In the genomic region with DNA sequence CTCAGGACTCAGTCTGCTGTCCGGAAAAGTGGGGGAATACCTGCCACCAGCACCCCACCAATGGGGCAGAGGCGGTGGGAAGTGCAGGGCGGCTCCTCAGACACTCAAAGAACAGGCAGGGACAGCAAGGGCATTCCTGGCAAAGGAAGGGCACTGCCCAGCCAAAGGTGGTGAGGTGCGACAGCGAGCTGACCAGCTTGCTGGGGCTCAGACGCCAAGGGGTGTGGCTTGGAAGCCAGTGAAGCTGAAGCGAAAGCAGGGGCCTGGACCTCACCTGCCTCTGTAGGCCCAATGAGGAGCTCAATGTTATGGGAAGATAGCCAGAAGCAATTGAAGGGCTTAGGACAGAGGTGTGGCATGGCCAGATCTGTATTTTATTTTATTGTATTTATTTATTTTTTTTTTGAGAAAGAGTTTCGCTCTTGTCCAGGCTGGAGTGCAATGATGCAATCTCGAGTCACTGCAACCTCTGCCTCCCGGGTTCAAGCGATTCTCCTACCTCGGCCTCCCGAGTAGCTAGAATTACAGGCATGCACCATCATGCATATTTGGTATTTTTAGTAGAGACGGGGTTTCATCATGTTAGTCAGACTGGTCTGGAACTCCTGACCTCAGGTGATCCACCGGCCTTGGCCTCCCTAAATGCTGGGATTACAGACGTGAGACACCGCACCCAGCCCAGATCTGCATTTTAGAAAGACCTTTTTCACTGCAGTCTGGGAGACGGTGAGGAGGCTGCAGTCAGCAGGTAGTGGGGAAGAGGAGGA, we compare ENCODE assay signal across 11 cellular contexts. TPM values are rescaled to one million over a fixed set of nuclear protein-coding genes. Genes with fewer than 3 reads are reported as not detected.
DNase-seq lines count a peak whose midpoint lies in the region; ATAC-seq and TF ChIP-seq lines count a peak whose summit lies in the region.
"Had no signal": no experiment of that assay in that cellular context is flagged by ENCODE, and none has a peak within 500 bp of the region (broad histone marks: within the 10 kb centered on the region; RNA-seq: fewer than 3 reads in every experiment).

No MANE protein-coding gene starts in this region.

- no peak overlapping the region for H2BK15ac ChIP-seq in IMR-90 (ENCODE audit: low read depth, low read length)

- 72% methylated on average over 2 of the region's 18 CpGs; no CpG with 5 or more reads in 1 of the 2 experiments for WGBS in IMR-90 (ENCODE audit: extremely low coverage in 2 of 2, insufficient read length in 1 of 2), 2 experiments

- CTCF ChIA-PET in CD4-positive, alpha-beta memory T cell (lab: Charles Lee; ENCODE audit: partially characterized antibody): interaction anchor here (1.1 to 36.4 kb wide), 5 partner anchors 9 to 174 kb away, joined by 3 to 1908 read pairs (median 4); a partner anchor contains a TSS
- CTCF ChIA-PET in IMR-90 (lab: Yijun Ruan, JAX): no interaction called here

- H2BK20ac ChIP-seq in IMR-90 (ENCODE audit: low read depth, low read length): no peak overlapping the region

- TF ChIP-seq CTCF in IMR-90 (conservative IDR thresholded peaks at IDR 0.05; ENCODE audit: low read depth, low read length): no peak
- no peak for TF ChIP-seq CTCF in brain (conservative IDR thresholded peaks at IDR 0.05)
- no peak for TF ChIP-seq CTCF in mucosa of descending colon (IDR thresholded peaks at IDR 0.05)
- TF ChIP-seq CTCF in osteocyte (IDR thresholded peaks at IDR 0.05): no peak

- no peaks in the 10 kb centered on the region for H3K27me3 ChIP-seq in CD4-positive, alpha-beta memory T cell (ENCODE audit: insufficient read depth, low read length)
- H3K27me3 ChIP-seq in IMR-90 (ENCODE audit: control insufficient read depth, insufficient read depth, low read length): peaks cover 2% of the 10 kb centered on the region; the same call in 1 of the 2 replicates
- H3K27me3 ChIP-seq: SJSA1 had no signal

- no peak overlapping the region for H4K91ac ChIP-seq in IMR-90 (ENCODE audit: insufficient read depth, low read depth, low read length)

- intact Hi-C loops in CD4-positive, alpha-beta memory T cell (cut with micrococcal nuclease): no loop called here
- intact Hi-C loops in IMR-90 (cut with micrococcal nuclease): no loop called here
- intact Hi-C loops in mucosa of descending colon (cut with DNase I, micrococcal nuclease): no loop called here

- DNase-seq in CD4-positive, alpha-beta memory T cell: no peak
- DNase-seq in IMR-90 (peak; percentile 15), mucosa of descending colon (peak; percentile 65 to 82 (median 74)), AG08396 (ENCODE audit: low spot score) (no peak), osteocyte (ENCODE audit: extremely low spot score, unreplicated experiment) (no peak), RKO (ENCODE audit: low spot score) (no peak)
- DNase-seq: NCI-H2171 had no signal

- no peak overlapping the region for H2BK5ac ChIP-seq in IMR-90 (ENCODE audit: low read depth, low read length, poor library complexity, severe bottlenecking)

- H4K20me1 ChIP-seq in IMR-90 (ENCODE audit: insufficient read depth, low read length): peaks cover 5% of the 10 kb centered on the region; the same call in 1 of the 2 replicates

- peak overlapping the region; percentile 39; the same call in 1 of the 2 replicates for H2AK5ac ChIP-seq in IMR-90 (ENCODE audit: low read depth, low read length)

- H3K9me3 Mint-ChIP-seq in CD4-positive, alpha-beta memory T cell: no peaks in the 10 kb centered on the region
- no peaks in the 10 kb centered on the region for H3K9me3 Mint-ChIP-seq in brain
- H3K9me3 Mint-ChIP-seq in osteocyte (ENCODE audit: unreplicated experiment): no peaks in the 10 kb centered on the region
- H3K9me3 Mint-ChIP-seq: nephron had no signal

- H2BK120ac ChIP-seq in IMR-90 (ENCODE audit: low read depth, low read length): no peak overlapping the region

- no peak overlapping the region for H2AFZ ChIP-seq in IMR-90 (replicated peaks; ENCODE audit: low read length, poor library complexity)

- no peak overlapping the region for H4K5ac ChIP-seq in IMR-90 (ENCODE audit: low read depth, low read length)

- H3K4me3 ChIP-seq in CD4-positive, alpha-beta memory T cell (ENCODE audit: low read length in 2 of 2): no peak overlapping the region
- H3K4me3 ChIP-seq in IMR-90 (ENCODE audit: insufficient read depth, low read depth, low read length) (no peak overlapping the region), mucosa of descending colon (no peak overlapping the region)
- H3K4me3 ChIP-seq: SJSA1 had no signal

- dilution Hi-C loops in IMR-90 (cut with HindIII; ENCODE audit: low sequenced_read_pairs, unreplicated experiment): no loop called here

- H3K23ac ChIP-seq in IMR-90 (ENCODE audit: low read depth, low read length): no peak overlapping the region

- H3K18ac ChIP-seq in IMR-90 (ENCODE audit: low read depth, low read length): no peak overlapping the region

- H3K9me1 ChIP-seq in IMR-90 (ENCODE audit: insufficient read depth, low read length): peaks cover 5% of the 10 kb centered on the region

- BruUV-seq in IMR-90 (replicated peaks; lab: Mats Ljungman, UMichigan): no TSS peak

- no peak for ATAC-seq in IMR-90 (ENCODE audit: low read depth)
- ATAC-seq in mucosa of descending colon: peak; percentile 90
- ATAC-seq in HG02763 (IDR thresholded peaks at IDR 0.05; ENCODE audit: unreplicated experiment): no peak

- no peak overlapping the region for H3K14ac ChIP-seq in IMR-90 (replicated peaks; ENCODE audit: low read depth, low read length)

- H3K36me3 Mint-ChIP-seq in CD4-positive, alpha-beta memory T cell: peaks cover 4 to 13% of the 10 kb centered on the region in 2 donors
- peaks cover 6% of the 10 kb centered on the region for H3K36me3 Mint-ChIP-seq in brain
- H3K36me3 Mint-ChIP-seq in osteocyte (ENCODE audit: unreplicated experiment): peaks cover 9% of the 10 kb centered on the region

- peak overlapping the region; percentile 18 for H3K27ac ChIP-seq in CD4-positive, alpha-beta memory T cell (ENCODE audit: low read depth, low read length)
- H3K27ac ChIP-seq in IMR-90 (ENCODE audit: insufficient read depth, low read length): no peak overlapping the region
- H3K27ac ChIP-seq: SJSA1 had no signal

- peaks cover 8% of the 10 kb centered on the region for H3K36me3 ChIP-seq in CD4-positive, alpha-beta memory T cell (ENCODE audit: insufficient read depth, low read length)
- H3K36me3 ChIP-seq in IMR-90 (ENCODE audit: control insufficient read depth, insufficient read depth, low read length): peaks cover 6% of the 10 kb centered on the region
- H3K36me3 ChIP-seq in mucosa of descending colon (ENCODE audit: low read depth): no peaks in the 10 kb centered on the region

- TF ChIP-seq RAD21 in IMR-90 (IDR thresholded peaks at IDR 0.05; ENCODE audit: low read length): no peak

- POLR2A ChIA-PET in CD4-positive, alpha-beta memory T cell (lab: Charles Lee; ENCODE audit: partially characterized antibody): interaction anchor here (0.9 to 7.1 kb wide), 10 partner anchors 8 to 93 kb away, joined by 3 to 59 read pairs (median 4); a partner anchor contains a TSS
- POLR2A ChIA-PET in IMR-90 (lab: Charles Lee; ENCODE audit: unreplicated experiment): no interaction called here

- no peaks in the 10 kb centered on the region for H3K27me3 Mint-ChIP-seq in CD4-positive, alpha-beta memory T cell
- no peaks in the 10 kb centered on the region for H3K27me3 Mint-ChIP-seq in brain
- no peaks in the 10 kb centered on the region for H3K27me3 Mint-ChIP-seq in osteocyte (ENCODE audit: unreplicated experiment)

- H3K4ac ChIP-seq in IMR-90 (ENCODE audit: low read depth, low read length): 0 out of 2 replicates have a peak overlapping the region, but pooled peaks have one; percentile 25

- in situ Hi-C loops in IMR-90 (cut with MboI; ENCODE audit: low sequenced_read_pairs): no loop called here

- peak overlapping the region; percentile 33 for H2AK9ac ChIP-seq in IMR-90 (replicated peaks; ENCODE audit: low read depth, low read length, poor library complexity)

- no peak overlapping the region for H3K9ac ChIP-seq in IMR-90 (ENCODE audit: low read depth, low read length)

- no peak overlapping the region for H3K4me3 Mint-ChIP-seq in CD4-positive, alpha-beta memory T cell
- H3K4me3 Mint-ChIP-seq in brain: no peak overlapping the region
- no peak overlapping the region for H3K4me3 Mint-ChIP-seq in osteocyte (ENCODE audit: unreplicated experiment)
- H3K4me3 Mint-ChIP-seq: nephron had no signal

- no peak for TF ChIP-seq POLR2A in IMR-90 (IDR thresholded peaks at IDR 0.05; ENCODE audit: low read depth, low read length)

- no peak overlapping the region for H4K8ac ChIP-seq in IMR-90 (ENCODE audit: low read depth in 2 of 2, low read length in 2 of 2)

- H3K79me1 ChIP-seq in IMR-90 (ENCODE audit: low read depth in 1 of 2, low read length in 2 of 2): no peaks in the 10 kb centered on the region; a peak in 1 of 4 replicates

- peaks cover 15% of the 10 kb centered on the region for H3K4me1 ChIP-seq in CD4-positive, alpha-beta memory T cell (ENCODE audit: insufficient read depth, low read length)
- no peaks in the 10 kb centered on the region for H3K4me1 ChIP-seq in IMR-90 (ENCODE audit: control insufficient read depth, insufficient read depth, low read length)
- peaks cover 11% of the 10 kb centered on the region for H3K4me1 ChIP-seq in mucosa of descending colon (ENCODE audit: low read depth)

- no peaks in the 10 kb centered on the region for H3K9me3 ChIP-seq in CD4-positive, alpha-beta memory T cell (ENCODE audit: control insufficient read depth in 1 of 2, low read length in 2 of 2)
- H3K9me3 ChIP-seq in IMR-90 (ENCODE audit: control insufficient read depth, insufficient read depth, low read length) (no peaks in the 10 kb centered on the region), mucosa of descending colon (no peaks in the 10 kb centered on the region)
- H3K9me3 ChIP-seq: SJSA1 had no signal

- H3K4me2 ChIP-seq in IMR-90 (ENCODE audit: low read depth, low read length): no peak overlapping the region

- peaks cover 22 to 40% (median 30%) of the 10 kb centered on the region in 4 donors for H3K4me1 Mint-ChIP-seq in CD4-positive, alpha-beta memory T cell
- H3K4me1 Mint-ChIP-seq in brain (peaks cover 20% of the 10 kb centered on the region), osteocyte (ENCODE audit: unreplicated experiment) (peaks cover 32% of the 10 kb centered on the region)

- H3K56ac ChIP-seq in IMR-90 (ENCODE audit: extremely low read depth, insufficient read depth, low read length): no peak overlapping the region

- H3K27ac Mint-ChIP-seq in CD4-positive, alpha-beta memory T cell: peak overlapping the region; percentile 64 to 96 (median 81)
- H3K27ac Mint-ChIP-seq in brain: peak overlapping the region in 3 of 5 experiments; percentile 16 to 51 (median 38)
- no peak overlapping the region for H3K27ac Mint-ChIP-seq in osteocyte (ENCODE audit: unreplicated experiment)

RNA-seq across cellular contexts. Expression of a gene that starts 4.4 kb away (rescaled TPM):
- total RNA-seq in CD4-positive, alpha-beta memory T cell: under 1 TPM; 0.23 to 0.39 TPM
- not detected for polyA plus RNA-seq in CD4-positive, alpha-beta memory T cell
- not detected in 2 replicates for total RNA-seq in IMR-90 (2012; rRNA removed)
- not detected in 2 replicates for polyA plus RNA-seq in IMR-90 (2012; rRNA removed)
- not detected in 2 replicates for polyA plus RNA-seq in IMR-90 (2012; cell fraction: cytosol; rRNA removed)
- 0.09 and 0.30 TPM in 2 replicates for polyA plus RNA-seq in IMR-90 (2012; cell fraction: nucleus; rRNA removed; ENCODE audit: low replicate concordance)
- not detected for polyA plus RNA-seq in brain (ENCODE audit: insufficient read depth, low read depth, low replicate concordance)
- under 1 TPM; 0.32 to 0.60 (median 0.55) TPM for total RNA-seq in mucosa of descending colon
- not detected in 2 replicates for total RNA-seq in osteocyte
- total RNA-seq: SJSA1 had no signal

RNA-seq across cellular contexts. Expression of a gene that starts 18.2 kb away (rescaled TPM):
- total RNA-seq in CD4-positive, alpha-beta memory T cell: not detected
- polyA plus RNA-seq in CD4-positive, alpha-beta memory T cell: not detected
- total RNA-seq in IMR-90 (2012; rRNA removed) (not detected in 2 replicates), mucosa of descending colon (under 1 TPM in 2 of 3 donors, not detected in 1; 0.16 to 0.19 TPM), osteocyte (not detected in 2 replicates)
- polyA plus RNA-seq in IMR-90 (2012; rRNA removed) (not detected in 2 replicates), brain (ENCODE audit: insufficient read depth, low read depth, low replicate concordance) (2.1 TPM)
- polyA plus RNA-seq in IMR-90 (2012; cell fraction: cytosol; rRNA removed): not detected in 2 replicates
- polyA plus RNA-seq in IMR-90 (2012; cell fraction: nucleus; rRNA removed; ENCODE audit: low replicate concordance): 0.12 and 0.24 TPM in 2 replicates
- total RNA-seq: SJSA1 had no signal

RNA-seq across cellular contexts. Expression of a gene that starts 26.4 kb away (rescaled TPM):
- 100 to 1,000 TPM; 234 to 247 TPM for total RNA-seq in CD4-positive, alpha-beta memory T cell
- 100 to 1,000 TPM in 1 of 2 donors, 10 to 100 TPM in 1; 72.5 to 125 TPM for polyA plus RNA-seq in CD4-positive, alpha-beta memory T cell
- total RNA-seq in IMR-90 (2012; rRNA removed) (10.8 and 13.6 TPM in 2 replicates), mucosa of descending colon (100 to 1,000 TPM in 1 of 3 donors, 10 to 100 TPM in 2; 66.2 to 103 (median 90.5) TPM), osteocyte (56.0 and 57.0 TPM in 2 replicates)
- polyA plus RNA-seq in IMR-90 (2012; rRNA removed) (42.5 and 54.0 TPM in 2 replicates), brain (ENCODE audit: insufficient read depth, low read depth, low replicate concordance) (66.2 TPM)
- 33.3 and 58.6 TPM in 2 replicates for polyA plus RNA-seq in IMR-90 (2012; cell fraction: cytosol; rRNA removed)
- 97.3 and 182 TPM in 2 replicates for polyA plus RNA-seq in IMR-90 (2012; cell fraction: nucleus; rRNA removed; ENCODE audit: low replicate concordance)

RNA-seq across cellular contexts. Expression of a gene that starts 34.7 kb away (rescaled TPM):
- total RNA-seq in CD4-positive, alpha-beta memory T cell: 10 to 100 TPM; 84.9 to 88.3 TPM
- polyA plus RNA-seq in CD4-positive, alpha-beta memory T cell: 10 to 100 TPM; 33.6 to 38.5 TPM
- total RNA-seq in IMR-90 (2012; rRNA removed): 8.6 and 11.8 TPM in 2 replicates
- 22.7 and 24.7 TPM in 2 replicates for polyA plus RNA-seq in IMR-90 (2012; rRNA removed)
- 10.2 and 12.4 TPM in 2 replicates for polyA plus RNA-seq in IMR-90 (2012; cell fraction: cytosol; rRNA removed)
- 160 and 201 TPM in 2 replicates for polyA plus RNA-seq in IMR-90 (2012; cell fraction: nucleus; rRNA removed; ENCODE audit: low replicate concordance)
- 25.2 TPM for polyA plus RNA-seq in brain (ENCODE audit: insufficient read depth, low read depth, low replicate concordance)
- 10 to 100 TPM; 66.5 to 89.3 (median 73.1) TPM for total RNA-seq in mucosa of descending colon
- total RNA-seq in osteocyte: 30.6 and 32.4 TPM in 2 replicates

RNA-seq across cellular contexts. Expression of a gene that starts 59.6 kb away (rescaled TPM):
- not detected for total RNA-seq in CD4-positive, alpha-beta memory T cell
- polyA plus RNA-seq in CD4-positive, alpha-beta memory T cell: not detected
- total RNA-seq in IMR-90 (2012; rRNA removed) (not detected in 2 replicates), mucosa of descending colon (not detected), osteocyte (not detected in 2 replicates)
- polyA plus RNA-seq in IMR-90 (2012; rRNA removed) (not detected in 2 replicates), brain (ENCODE audit: insufficient read depth, low read depth, low replicate concordance) (not detected)
- polyA plus RNA-seq in IMR-90 (2012; cell fraction: cytosol; rRNA removed): not detected in 2 replicates
- not detected in 2 replicates for polyA plus RNA-seq in IMR-90 (2012; cell fraction: nucleus; rRNA removed; ENCODE audit: low replicate concordance)
- total RNA-seq: SJSA1 had no signal

Comparison
In these comparisons a context has a peak if more than half of its experiments do, and no peak if none do; other contexts are left out.
1. DNase-seq: peak in IMR-90 (single experiment) and mucosa of descending colon (3 of 3); none in CD4-positive, alpha-beta memory T cell (0 of 5), AG08396 (single experiment), osteocyte (single experiment) and RKO (single experiment).